32 cellular contexts compared by ENCODE assay signal in the genomic region with DNA sequence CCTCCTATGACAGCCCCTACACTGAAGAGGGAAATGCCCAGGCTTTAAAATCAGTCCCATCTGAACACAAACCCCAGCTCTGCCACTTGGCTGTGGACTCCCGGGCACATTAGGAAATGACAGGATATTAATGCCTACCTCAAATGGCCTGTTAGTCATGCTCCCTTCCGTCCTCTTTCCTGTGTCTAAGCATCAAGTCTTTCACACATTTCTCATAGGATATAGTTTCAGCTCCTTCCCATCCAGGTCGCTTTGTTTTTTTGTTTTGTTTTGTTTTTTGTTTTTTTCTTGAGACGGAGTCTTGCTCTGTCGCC. TPM values are rescaled to one million over a fixed set of nuclear protein-coding genes. Genes with fewer than 3 reads are reported as not detected.
A peak's percentile ranks its signal among the peaks of the same experiment; 100 is the strongest.
DNase-seq lines count a peak whose midpoint lies in the region; ATAC-seq and TF ChIP-seq lines count a peak whose summit lies in the region.
"Had no signal": no experiment of that assay in that cellular context is flagged by ENCODE, and none has a peak within 500 bp of the region (broad histone marks: within the 10 kb centered on the region; RNA-seq: fewer than 3 reads in every experiment).

No MANE protein-coding gene starts in this region.

- no peak for ATAC-seq in activated T-cell treated with anti-CD3 and anti-CD28 coated beads, Interleukin-2, amount 50 U/mL, for 72 hours (replicated peaks in 1 of 2)
- ATAC-seq: activated CD4-positive, CD25-positive, alpha-beta regulatory T cell treated with anti-CD3 and anti-CD28 coated beads, Interleukin-2, amount 50 U/mL, for 24 hours; left lobe of liver; Right ventricle myocardium inferior had no signal

- H3K4me1 Mint-ChIP-seq in activated T-cell treated with anti-CD3 and anti-CD28 coated beads, Interleukin-2, amount 50 U/mL, for 72 hours (ENCODE audit: low read depth): no peaks in the 10 kb centered on the region

- H3K9me3 ChIP-seq in mesodermal cell (ENCODE audit: control insufficient read depth, low read length): no peaks in the 10 kb centered on the region
- H3K9me3 ChIP-seq in adrenal gland (replicated peaks in 1 of 3): no peaks in the 10 kb centered on the region

- H3K4me1 ChIP-seq in mesodermal cell (ENCODE audit: control insufficient read depth, insufficient read depth, low read length, poor library complexity, severe bottlenecking): peaks cover 30% of the 10 kb centered on the region
- no peaks in the 10 kb centered on the region for H3K4me1 ChIP-seq in adrenal gland (replicated peaks in 1 of 2)

- H3K27ac Mint-ChIP-seq in activated T-cell treated with anti-CD3 and anti-CD28 coated beads, Interleukin-2, amount 50 U/mL, for 72 hours: peak overlapping the region; percentile 27
- H3K27ac Mint-ChIP-seq: activated naive CD4-positive, alpha-beta T cell treated with anti-CD3 and anti-CD28 coated beads for 36 hours; CD4-positive, CD25-positive, alpha-beta regulatory T cell had no signal

- H3K27me3 Mint-ChIP-seq in activated T-cell treated with anti-CD3 and anti-CD28 coated beads, Interleukin-2, amount 50 U/mL, for 72 hours (ENCODE audit: low read depth): no peaks in the 10 kb centered on the region

- no peak for TF ChIP-seq CTCF in adrenal gland (IDR thresholded peaks at IDR 0.05)

- H3K27ac ChIP-seq in mesodermal cell (ENCODE audit: low read depth, low read length, severe bottlenecking): peak overlapping the region; percentile 53
- no peak overlapping the region for H3K27ac ChIP-seq in adrenal gland
- H3K27ac ChIP-seq: 22Rv1, brain microvascular endothelial cell, epithelial cell of prostate had no signal

- no peaks in the 10 kb centered on the region for H3K9me3 Mint-ChIP-seq in activated T-cell treated with anti-CD3 and anti-CD28 coated beads, Interleukin-2, amount 50 U/mL, for 72 hours
- H3K9me3 Mint-ChIP-seq: activated naive CD4-positive, alpha-beta T cell treated with anti-CD3 and anti-CD28 coated beads for 36 hours had no signal

- H3K36me3 ChIP-seq in mesodermal cell (ENCODE audit: control insufficient read depth, insufficient read depth, low read length): no peaks in the 10 kb centered on the region
- H3K36me3 ChIP-seq in adrenal gland (replicated peaks in 1 of 2): no peaks in the 10 kb centered on the region
- H3K36me3 ChIP-seq: brain microvascular endothelial cell had no signal

- no peaks in the 10 kb centered on the region for H3K27me3 ChIP-seq in adrenal gland
- H3K27me3 ChIP-seq: brain microvascular endothelial cell had no signal

- 86 to 100% methylated on average over 3 to 4 of the region's 5 CpGs for WGBS in mesodermal cell (ENCODE audit: insufficient coverage in 2 of 2), 2 experiments
- WGBS in adrenal gland, 4 donors: 64 to 77% (median 72%) methylated on average over 5 of the region's 5 CpGs

- TF ChIP-seq POLR2A in adrenal gland (IDR thresholded peaks at IDR 0.05): no peak

- H3K4me3 ChIP-seq in mesodermal cell (ENCODE audit: extremely low read depth, insufficient read depth, low read length, poor library complexity, severe bottlenecking) (no peak overlapping the region), adrenal gland (no peak overlapping the region)
- H3K4me3 ChIP-seq: K562 had no signal

- DNase-seq in activated T-cell treated with anti-CD3 and anti-CD28 coated beads, Interleukin-2, amount 50 U/mL, for 72 hours: no peak
- DNase-seq in activated T-cell treated with anti-CD3 and anti-CD28 coated beads, Interleukin-2, amount 50 U/mL, for 1 hour: no peak
- DNase-seq in amniotic epithelial cell (ENCODE audit: low read depth) (peak; percentile 21), NCI-H2107 (lab: John Stamatoyannopoulos, UW) (no peak), NCI-H187 (lab: John Stamatoyannopoulos, UW) (no peak), GDM1 (lab: John Stamatoyannopoulos, UW) (no peak), adrenal gland (no peak)
- DNase-seq: activated CD4-positive, alpha-beta T cell treated with anti-CD3 and anti-CD28 coated beads, Interleukin-2, amount 50 U/mL, for 4 hours; activated naive CD4-positive, alpha-beta T cell treated with anti-CD3 and anti-CD28 coated beads for 36 hours; AML-193; amniotic stem cell; brain microvascular endothelial cell; CD4-positive, CD25-positive, alpha-beta regulatory T cell; DMS79 treated with DMSO at 0.1 percent for 48 hours; glutamatergic neuron; NCI-H1105; NCI-H2029 treated with DMSO at 0.1 percent for 48 hours; NCI-H2227 treated with DMSO at 0.1 percent for 48 hours; NCI-H526 treated with DMSO at 0.1 percent for 48 hours; NK-92 treated with Interleukin-12 subunit alpha and Interleukin-12 subunit beta, amount 100 ng/mL, for 24 hours; stimulated activated CD4-positive, alpha-beta T cell treated with anti-CD3 and anti-CD28 coated beads, Interleukin-15, amount 100 ng/mL, for 24 hours; stimulated activated CD4-positive, alpha-beta T cell treated with anti-CD3 and anti-CD28 coated beads, Interleukin-4, amount 100 ng/mL, for 4 hours; T-helper 2 cell; trophoblast cell had no signal

- no peaks in the 10 kb centered on the region for H3K36me3 Mint-ChIP-seq in activated T-cell treated with anti-CD3 and anti-CD28 coated beads, Interleukin-2, amount 50 U/mL, for 72 hours (ENCODE audit: insufficient read depth in 2 of 2)
- H3K36me3 Mint-ChIP-seq: CD4-positive, CD25-positive, alpha-beta regulatory T cell had no signal

- H3K4me3 Mint-ChIP-seq in activated T-cell treated with anti-CD3 and anti-CD28 coated beads, Interleukin-2, amount 50 U/mL, for 72 hours: no peak overlapping the region
- H3K4me3 Mint-ChIP-seq: activated naive CD4-positive, alpha-beta T cell treated with anti-CD3 and anti-CD28 coated beads for 36 hours; CD4-positive, CD25-positive, alpha-beta regulatory T cell had no signal

- intact Hi-C loops in adrenal gland (cut with DNase I): no loop called here

RNA-seq across cellular contexts. Expression of a gene that starts 16.1 kb away (rescaled TPM):
- 1 to 10 TPM in 1 of 2 donors, under 1 TPM in 1; 0.84 to 1.4 TPM for total RNA-seq in activated T-cell treated with anti-CD3 and anti-CD28 coated beads, Interleukin-2, amount 50 U/mL, for 72 hours
- 4.3 TPM for polyA plus RNA-seq in mesodermal cell (2013, experiment 1 of 2)
- polyA plus RNA-seq in mesodermal cell (2013, experiment 2 of 2): 2.8 TPM
- 100 to 1,000 TPM in 2 of 8 donors, 10 to 100 TPM in 6; 19.6 to 384 (median 45.1) TPM for total RNA-seq in adrenal gland
- 100 to 1,000 TPM in 1 of 3 donors, 10 to 100 TPM in 2; 35.8 to 339 (median 77.8) TPM for polyA plus RNA-seq in adrenal gland
- total RNA-seq: CD4-positive, CD25-positive, alpha-beta regulatory T cell; H4; K562; Right ventricle myocardium inferior had no signal
- polyA plus RNA-seq: K562 had no signal

RNA-seq across cellular contexts. Expression of a gene that starts 35.7 kb away (rescaled TPM):
- 100 to 1,000 TPM; 132 to 172 TPM for total RNA-seq in activated T-cell treated with anti-CD3 and anti-CD28 coated beads, Interleukin-2, amount 50 U/mL, for 72 hours
- 87.5 TPM for polyA plus RNA-seq in mesodermal cell (2013, experiment 1 of 2)
- polyA plus RNA-seq in mesodermal cell (2013, experiment 2 of 2): 89.7 TPM
- total RNA-seq in adrenal gland: 100 to 1,000 TPM in 1 of 8 donors, 10 to 100 TPM in 7; 41.8 to 141 (median 74.0) TPM
- 100 to 1,000 TPM in 1 of 3 donors, 10 to 100 TPM in 2; 15.7 to 260 (median 26.3) TPM for polyA plus RNA-seq in adrenal gland

RNA-seq across cellular contexts. Expression of a gene that starts 36.2 kb away (rescaled TPM):
- 10 to 100 TPM; 24.5 to 27.3 TPM for total RNA-seq in activated T-cell treated with anti-CD3 and anti-CD28 coated beads, Interleukin-2, amount 50 U/mL, for 72 hours
- polyA plus RNA-seq in mesodermal cell (2013, experiment 1 of 2): 97.4 TPM
- 91.5 TPM for polyA plus RNA-seq in mesodermal cell (2013, experiment 2 of 2)
- 100 to 1,000 TPM; 115 to 234 (median 160) TPM for total RNA-seq in adrenal gland
- 100 to 1,000 TPM in 1 of 3 donors, 10 to 100 TPM in 2; 55.3 to 388 (median 62.5) TPM for polyA plus RNA-seq in adrenal gland

Comparison
In these comparisons a context has a peak if more than half of its experiments do, and no peak if none do; other contexts are left out.
1. RNA of a gene that starts 16.1 kb away (total RNA-seq): 19.6 to 384 TPM in adrenal gland; 0.84 to 1.4 TPM in activated T-cell treated with anti-CD3 and anti-CD28 coated beads, Interleukin-2, amount 50 U/mL, for 72 hours; every median in the first group is over 4 times any median in the second.
2. RNA of a gene that starts 36.2 kb away (total RNA-seq): 115 to 234 TPM in adrenal gland; 24.5 to 27.3 TPM in activated T-cell treated with anti-CD3 and anti-CD28 coated beads, Interleukin-2, amount 50 U/mL, for 72 hours; every median in the first group is over 4 times any median in the second.